Comparison of ENCODE assay signal across 1 cellular context in genomic region chr9:35096035-35096849, GRCh38.
TF ChIP-seq lines count a peak whose summit lies in the region.

Gene PIGO, minus strand, starts transcription at chr9:35096591. Its CDS starts 1,026 bp downstream, at chr9:35095565.

TF ChIP-seq in HepG2, 621 proteins besides CTCF, POLR2A, EP300 and RAD21 (continued from another document and continues in another):
- TF ChIP-seq ZBTB4 (CRISPR knock-in tag; IDR thresholded peaks at IDR 0.05; ENCODE audit: borderline replicate concordance) (peak; percentile 62; the same call in 1 of the 2 replicates), ZNF547 (CRISPR knock-in tag; IDR thresholded peaks at IDR 0.05) (peak; percentile 76), ZNF431 (CRISPR knock-in tag; IDR thresholded peaks at IDR 0.05; ENCODE audit: borderline replicate concordance, low read depth) (peak; percentile 86; the same call in 1 of the 2 replicates), NR2F6 (IDR thresholded peaks at IDR 0.05) (no peak), NR2F6 (CRISPR knock-in tag; IDR thresholded peaks at IDR 0.05) (peak; percentile 54; the same call in 1 of the 2 replicates), TFDP2 (CRISPR knock-in tag; IDR thresholded peaks at IDR 0.05) (peak; percentile 69), DMAP1 (CRISPR knock-in tag; IDR thresholded peaks at IDR 0.05) (peak; percentile 99), FOXP1 (IDR thresholded peaks at IDR 0.05) (no peak), FOXP1 (CRISPR knock-in tag; IDR thresholded peaks at IDR 0.05) (no peak), GTF3A (CRISPR knock-in tag; conservative IDR thresholded peaks at IDR 0.05) (peak; percentile 75; the same call in 1 of the 2 replicates), ZNF670 (CRISPR knock-in tag; IDR thresholded peaks at IDR 0.05; ENCODE audit: borderline replicate concordance) (peak; percentile 99), HMG20A (CRISPR knock-in tag; IDR thresholded peaks at IDR 0.05; ENCODE audit: borderline replicate concordance) (peak; percentile 47), ZFP36 (IDR thresholded peaks at IDR 0.05; ENCODE audit: borderline replicate concordance, low read depth, low read length, partially characterized antibody) (no peak), JUN (CRISPR knock-in tag; IDR thresholded peaks at IDR 0.05) (peak; percentile 82; the same call in 1 of the 2 replicates), SALL1 (CRISPR knock-in tag; IDR thresholded peaks at IDR 0.05) (peak; percentile 87; the same call in 1 of the 2 replicates), ATF1 (CRISPR knock-in tag; IDR thresholded peaks at IDR 0.05) (peak; percentile 64), ESRRA (CRISPR knock-in tag; IDR thresholded peaks at IDR 0.05; ENCODE audit: low read depth) (peak; percentile 96), ZNF44 (CRISPR knock-in tag; IDR thresholded peaks at IDR 0.05) (0 out of 2 replicates have a peak, but pooled peaks have one; percentile 34), ZIK1 (CRISPR knock-in tag; IDR thresholded peaks at IDR 0.05; ENCODE audit: borderline replicate concordance, low read depth) (peak; percentile 49; the same call in 1 of the 2 replicates), JDP2 (CRISPR knock-in tag; IDR thresholded peaks at IDR 0.05; ENCODE audit: borderline replicate concordance) (no peak), ZBTB26 (CRISPR knock-in tag; IDR thresholded peaks at IDR 0.05; ENCODE audit: borderline replicate concordance) (peak; percentile 64; the same call in 1 of the 2 replicates), HIVEP1 (CRISPR knock-in tag; IDR thresholded peaks at IDR 0.05) (peak; percentile 78; the same call in 1 of the 2 replicates), ZNF614 (CRISPR knock-in tag; IDR thresholded peaks at IDR 0.05; ENCODE audit: borderline replicate concordance) (peak; percentile 71; the same call in 1 of the 2 replicates), ZGPAT (CRISPR knock-in tag; IDR thresholded peaks at IDR 0.05) (peak; percentile 97), RFXAP (CRISPR knock-in tag; IDR thresholded peaks at IDR 0.05; ENCODE audit: borderline replicate concordance) (peak; percentile 69; the same call in 1 of the 2 replicates), AHDC1 (CRISPR knock-in tag; IDR thresholded peaks at IDR 0.05; ENCODE audit: borderline replicate concordance) (peak; percentile 79)
- TF ChIP-seq, protein P1, sequence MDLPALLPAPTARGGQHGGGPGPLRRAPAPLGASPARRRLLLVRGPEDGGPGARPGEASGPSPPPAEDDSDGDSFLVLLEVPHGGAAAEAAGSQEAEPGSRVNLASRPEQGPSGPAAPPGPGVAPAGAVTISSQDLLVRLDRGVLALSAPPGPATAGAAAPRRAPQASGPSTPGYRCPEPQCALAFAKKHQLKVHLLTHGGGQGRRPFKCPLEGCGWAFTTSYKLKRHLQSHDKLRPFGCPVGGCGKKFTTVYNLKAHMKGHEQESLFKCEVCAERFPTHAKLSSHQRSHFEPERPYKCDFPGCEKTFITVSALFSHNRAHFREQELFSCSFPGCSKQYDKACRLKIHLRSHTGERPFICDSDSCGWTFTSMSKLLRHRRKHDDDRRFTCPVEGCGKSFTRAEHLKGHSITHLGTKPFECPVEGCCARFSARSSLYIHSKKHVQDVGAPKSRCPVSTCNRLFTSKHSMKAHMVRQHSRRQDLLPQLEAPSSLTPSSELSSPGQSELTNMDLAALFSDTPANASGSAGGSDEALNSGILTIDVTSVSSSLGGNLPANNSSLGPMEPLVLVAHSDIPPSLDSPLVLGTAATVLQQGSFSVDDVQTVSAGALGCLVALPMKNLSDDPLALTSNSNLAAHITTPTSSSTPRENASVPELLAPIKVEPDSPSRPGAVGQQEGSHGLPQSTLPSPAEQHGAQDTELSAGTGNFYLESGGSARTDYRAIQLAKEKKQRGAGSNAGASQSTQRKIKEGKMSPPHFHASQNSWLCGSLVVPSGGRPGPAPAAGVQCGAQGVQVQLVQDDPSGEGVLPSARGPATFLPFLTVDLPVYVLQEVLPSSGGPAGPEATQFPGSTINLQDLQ (CRISPR knock-in tag; IDR thresholded peaks at IDR 0.05) = peak; percentile 94
- TF ChIP-seq, protein P2, sequence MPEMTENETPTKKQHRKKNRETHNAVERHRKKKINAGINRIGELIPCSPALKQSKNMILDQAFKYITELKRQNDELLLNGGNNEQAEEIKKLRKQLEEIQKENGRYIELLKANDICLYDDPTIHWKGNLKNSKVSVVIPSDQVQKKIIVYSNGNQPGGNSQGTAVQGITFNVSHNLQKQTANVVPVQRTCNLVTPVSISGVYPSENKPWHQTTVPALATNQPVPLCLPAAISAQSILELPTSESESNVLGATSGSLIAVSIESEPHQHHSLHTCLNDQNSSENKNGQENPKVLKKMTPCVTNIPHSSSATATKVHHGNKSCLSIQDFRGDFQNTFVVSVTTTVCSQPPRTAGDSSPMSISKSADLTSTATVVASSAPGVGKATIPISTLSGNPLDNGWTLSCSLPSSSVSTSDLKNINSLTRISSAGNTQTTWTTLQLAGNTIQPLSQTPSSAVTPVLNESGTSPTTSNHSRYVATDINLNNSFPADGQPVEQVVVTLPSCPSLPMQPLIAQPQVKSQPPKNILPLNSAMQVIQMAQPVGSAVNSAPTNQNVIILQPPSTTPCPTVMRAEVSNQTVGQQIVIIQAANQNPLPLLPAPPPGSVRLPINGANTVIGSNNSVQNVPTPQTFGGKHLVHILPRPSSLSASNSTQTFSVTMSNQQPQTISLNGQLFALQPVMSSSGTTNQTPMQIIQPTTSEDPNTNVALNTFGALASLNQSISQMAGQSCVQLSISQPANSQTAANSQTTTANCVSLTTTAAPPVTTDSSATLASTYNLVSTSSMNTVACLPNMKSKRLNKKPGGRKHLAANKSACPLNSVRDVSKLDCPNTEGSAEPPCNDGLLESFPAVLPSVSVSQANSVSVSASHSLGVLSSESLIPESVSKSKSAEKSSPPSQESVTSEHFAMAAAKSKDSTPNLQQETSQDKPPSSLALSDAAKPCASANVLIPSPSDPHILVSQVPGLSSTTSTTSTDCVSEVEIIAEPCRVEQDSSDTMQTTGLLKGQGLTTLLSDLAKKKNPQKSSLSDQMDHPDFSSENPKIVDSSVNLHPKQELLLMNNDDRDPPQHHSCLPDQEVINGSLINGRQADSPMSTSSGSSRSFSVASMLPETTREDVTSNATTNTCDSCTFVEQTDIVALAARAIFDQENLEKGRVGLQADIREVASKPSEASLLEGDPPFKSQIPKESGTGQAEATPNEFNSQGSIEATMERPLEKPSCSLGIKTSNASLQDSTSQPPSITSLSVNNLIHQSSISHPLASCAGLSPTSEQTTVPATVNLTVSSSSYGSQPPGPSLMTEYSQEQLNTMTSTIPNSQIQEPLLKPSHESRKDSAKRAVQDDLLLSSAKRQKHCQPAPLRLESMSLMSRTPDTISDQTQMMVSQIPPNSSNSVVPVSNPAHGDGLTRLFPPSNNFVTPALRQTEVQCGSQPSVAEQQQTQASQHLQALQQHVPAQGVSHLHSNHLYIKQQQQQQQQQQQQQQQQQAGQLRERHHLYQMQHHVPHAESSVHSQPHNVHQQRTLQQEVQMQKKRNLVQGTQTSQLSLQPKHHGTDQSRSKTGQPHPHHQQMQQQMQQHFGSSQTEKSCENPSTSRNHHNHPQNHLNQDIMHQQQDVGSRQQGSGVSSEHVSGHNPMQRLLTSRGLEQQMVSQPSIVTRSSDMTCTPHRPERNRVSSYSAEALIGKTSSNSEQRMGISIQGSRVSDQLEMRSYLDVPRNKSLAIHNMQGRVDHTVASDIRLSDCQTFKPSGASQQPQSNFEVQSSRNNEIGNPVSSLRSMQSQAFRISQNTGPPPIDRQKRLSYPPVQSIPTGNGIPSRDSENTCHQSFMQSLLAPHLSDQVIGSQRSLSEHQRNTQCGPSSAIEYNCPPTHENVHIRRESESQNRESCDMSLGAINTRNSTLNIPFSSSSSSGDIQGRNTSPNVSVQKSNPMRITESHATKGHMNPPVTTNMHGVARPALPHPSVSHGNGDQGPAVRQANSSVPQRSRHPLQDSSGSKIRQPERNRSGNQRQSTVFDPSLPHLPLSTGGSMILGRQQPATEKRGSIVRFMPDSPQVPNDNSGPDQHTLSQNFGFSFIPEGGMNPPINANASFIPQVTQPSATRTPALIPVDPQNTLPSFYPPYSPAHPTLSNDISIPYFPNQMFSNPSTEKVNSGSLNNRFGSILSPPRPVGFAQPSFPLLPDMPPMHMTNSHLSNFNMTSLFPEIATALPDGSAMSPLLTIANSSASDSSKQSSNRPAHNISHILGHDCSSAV (CRISPR knock-in tag; IDR thresholded peaks at IDR 0.05; ENCODE audit: borderline replicate concordance) = no peak
- TF ChIP-seq, protein P3, sequence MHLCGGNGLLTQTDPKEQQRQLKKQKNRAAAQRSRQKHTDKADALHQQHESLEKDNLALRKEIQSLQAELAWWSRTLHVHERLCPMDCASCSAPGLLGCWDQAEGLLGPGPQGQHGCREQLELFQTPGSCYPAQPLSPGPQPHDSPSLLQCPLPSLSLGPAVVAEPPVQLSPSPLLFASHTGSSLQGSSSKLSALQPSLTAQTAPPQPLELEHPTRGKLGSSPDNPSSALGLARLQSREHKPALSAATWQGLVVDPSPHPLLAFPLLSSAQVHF (CRISPR knock-in tag; IDR thresholded peaks at IDR 0.05) = no peak; the same call in 1 of the 2 replicates
